In the genomic region with DNA sequence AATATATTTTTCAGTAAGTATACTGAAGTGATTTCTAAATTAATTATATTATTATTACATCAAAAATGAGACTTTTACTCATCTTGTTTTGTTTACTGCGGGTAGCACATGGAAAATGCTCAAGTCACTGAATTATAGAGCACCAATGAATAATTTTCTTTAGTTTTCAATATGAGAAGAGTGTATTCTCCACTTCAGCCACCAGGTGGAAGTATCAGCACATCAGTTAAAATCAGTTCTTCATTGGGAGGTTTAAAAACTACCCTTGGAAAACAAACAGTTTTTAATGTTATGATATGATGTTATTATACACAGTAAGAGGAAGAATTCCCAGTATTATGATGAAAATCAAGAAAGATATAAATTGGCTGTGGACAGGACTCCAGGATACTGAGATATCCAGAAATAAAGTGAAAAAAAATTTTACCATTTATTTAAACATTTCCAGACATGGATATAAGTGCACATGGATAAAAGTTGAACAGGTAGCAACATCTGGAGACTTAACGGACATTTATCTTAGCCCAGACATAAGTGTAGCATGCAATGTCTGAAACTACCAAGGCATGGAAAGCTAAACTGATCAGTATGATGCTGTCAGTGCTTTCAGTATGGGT, we compare ENCODE assay signal across 8 cellular contexts.
A peak's percentile ranks its signal among the peaks of the same experiment; 100 is the strongest.
DNase-seq lines count a peak whose midpoint lies in the region; ATAC-seq and TF ChIP-seq lines count a peak whose summit lies in the region.

No MANE protein-coding gene starts in this region.

- TF ChIP-seq CTCF in AG04449 (IDR thresholded peaks at IDR 0.05; ENCODE audit: insufficient read depth, low read length, missing control alignments), result peak; percentile 36
- TF ChIP-seq CTCF in GM12872 (IDR thresholded peaks at IDR 0.05; ENCODE audit: insufficient read depth, low read depth, low read length), result peak; percentile 58
- TF ChIP-seq CTCF in SK-N-SH (IDR thresholded peaks at IDR 0.05), result peak; percentile 93
- peak; percentile 77 for TF ChIP-seq CTCF in fibroblast of villous mesenchyme (IDR thresholded peaks at IDR 0.05; ENCODE audit: insufficient read depth, low read depth, low read length)
- peak; percentile 55 to 76 (median 61) for TF ChIP-seq CTCF in gastrocnemius medialis (IDR thresholded peaks at IDR 0.05 in 4 of 5, conservative IDR thresholded peaks at IDR 0.05 in 1 of 5)

- 3% methylated on average over 2 of the region's 2 CpGs for WGBS in SK-N-SH (ENCODE audit: low lambda C conversion rate)

- no peak for ATAC-seq in gastrocnemius medialis
- ATAC-seq in GM21717 (IDR thresholded peaks at IDR 0.05; ENCODE audit: unreplicated experiment), result no peak

- peaks cover 6% of the 10 kb centered on the region; the same call in 1 of the 2 replicates for H3K27me3 ChIP-seq in SK-N-SH (ENCODE audit: insufficient read depth)
- no peaks in the 10 kb centered on the region for H3K27me3 ChIP-seq in gastrocnemius medialis

- H3K9me3 ChIP-seq in SK-N-SH (no peaks in the 10 kb centered on the region), gastrocnemius medialis (no peaks in the 10 kb centered on the region)

- H3K36me3 ChIP-seq in SK-N-SH (replicated peaks in 1 of 2; ENCODE audit: control insufficient read depth in 1 of 2, insufficient read depth in 2 of 2, low read length in 1 of 2) (no peaks in the 10 kb centered on the region), gastrocnemius medialis (no peaks in the 10 kb centered on the region)

- H3K9ac ChIP-seq in SK-N-SH, result no peak overlapping the region

- no peaks in the 10 kb centered on the region for H3F3A ChIP-seq in SK-N-SH (replicated peaks; ENCODE audit: insufficient read depth)

- TF ChIP-seq RAD21 in SK-N-SH (IDR thresholded peaks at IDR 0.05; ENCODE audit: low read length), result peak; percentile 99

- no peak overlapping the region for H2AFZ ChIP-seq in SK-N-SH (ENCODE audit: low read depth)

- no peaks in the 10 kb centered on the region for H3K79me2 ChIP-seq in SK-N-SH (ENCODE audit: insufficient read depth)

- DNase-seq in AG04449 (ENCODE audit: low read depth, low spot score), result peak; percentile 2
- DNase-seq in LoVo (ENCODE audit: low spot score), result peak; percentile 34
- DNase-seq in SK-N-SH, result peak; percentile 58
- DNase-seq in fibroblast of villous mesenchyme (ENCODE audit: low read depth), result peak; percentile 37
- DNase-seq in gastrocnemius medialis, result no peak
- DNase-seq in activated T-cell treated with anti-CD3 and anti-CD28 coated beads for 4 hours, result no peak

- H3K4me3 ChIP-seq in AG04449 (ENCODE audit: low read depth, low read length), result no peak overlapping the region
- no peak overlapping the region for H3K4me3 ChIP-seq in SK-N-SH (ENCODE audit: low read depth in 2 of 2, low read length in 1 of 2)
- no peak overlapping the region for H3K4me3 ChIP-seq in fibroblast of villous mesenchyme (ENCODE audit: low read depth, low read length)
- no peak overlapping the region for H3K4me3 ChIP-seq in gastrocnemius medialis

- intact Hi-C loops in gastrocnemius medialis (cut with DNase I; ENCODE audit: low total_unique reads), result loop anchor here (1.0 to 5.0 kb wide), 2 partner anchors 1481 to 1904 kb away; no protein-coding TSS in a partner anchor

- no peak overlapping the region for H3K4me2 ChIP-seq in SK-N-SH

- no peaks in the 10 kb centered on the region for H4K20me1 ChIP-seq in SK-N-SH (ENCODE audit: insufficient read depth)

- no peaks in the 10 kb centered on the region for H3K9me2 ChIP-seq in SK-N-SH

- H3K27ac ChIP-seq in SK-N-SH (ENCODE audit: low read depth in 2 of 2, low read length in 1 of 2) (no peak overlapping the region), gastrocnemius medialis (no peak overlapping the region)

- TF ChIP-seq POLR2A in gastrocnemius medialis (IDR thresholded peaks at IDR 0.05), result no peak

- POLR2A ChIA-PET in AG04449 (lab: Yijun Ruan, JAX) (no interaction called here), SK-N-SH (lab: Yijun Ruan, JAX) (no interaction called here)

- CTCF ChIA-PET in AG04449 (lab: Yijun Ruan, JAX), result no interaction called here
- CTCF ChIA-PET in SK-N-SH (lab: Yijun Ruan, JAX), result interaction anchor here (0.5 to 1.0 kb wide), 11 partner anchors 10 to 1904 kb away, joined by 3 to 12 read pairs (median 3); no protein-coding TSS in a partner anchor

- TF ChIP-seq EP300 in SK-N-SH (IDR thresholded peaks at IDR 0.05; ENCODE audit: borderline replicate concordance in 1 of 2, low read depth in 1 of 2, low read length in 1 of 2), result 0 out of 4 replicates have a peak, but pooled peaks of 1 of the 2 experiments have one; percentile 25

- H3K4me1 ChIP-seq in SK-N-SH (ENCODE audit: control insufficient read depth in 1 of 2, insufficient read depth in 2 of 2, low read depth in 1 of 2, low read length in 1 of 2), result no peaks in the 10 kb centered on the region
- H3K4me1 ChIP-seq in gastrocnemius medialis, result no peaks in the 10 kb centered on the region

- in situ Hi-C loops in gastrocnemius medialis (cut with MboI; ENCODE audit: low sequenced_read_pairs in 4 of 4), result loop anchor here in 3 of 4 donors (5.0 to 10.0 kb wide), 3 partner anchors 1898 to 1908 kb away; no protein-coding TSS in a partner anchor

TF ChIP-seq in SK-N-SH, 30 proteins besides CTCF, POLR2A, EP300 and RAD21:
- peak; percentile 84 for TF ChIP-seq SMC3 (IDR thresholded peaks at IDR 0.05; ENCODE audit: low read depth, low read length)
- peak; percentile 46; the same call in 1 of the 2 replicates for TF ChIP-seq RFX5 (IDR thresholded peaks at IDR 0.05; ENCODE audit: low read length)
- TF ChIP-seq NRF1 (IDR thresholded peaks at IDR 0.05; ENCODE audit: low read depth, low read length), result no peak
- TF ChIP-seq SIN3A (IDR thresholded peaks at IDR 0.05; ENCODE audit: borderline replicate concordance, low read depth, low read length), result no peak

Comparison
In these comparisons a context has a peak if more than half of its experiments do, and no peak if none do; other contexts are left out.
1. DNase-seq: peak in AG04449 (single experiment), LoVo (single experiment), SK-N-SH (single experiment) and fibroblast of villous mesenchyme (single experiment); none in gastrocnemius medialis (0 of 2) and activated T-cell treated with anti-CD3 and anti-CD28 coated beads for 4 hours (single experiment).
2. CTCF ChIP-seq: peak in every context shown above with its lines; median percentile 93 in SK-N-SH; 77 in fibroblast of villous mesenchyme; 61 in gastrocnemius medialis; 58 in GM12872; 36 in AG04449.